ENCODE assay signal across 9 cellular contexts in the genomic region with DNA sequence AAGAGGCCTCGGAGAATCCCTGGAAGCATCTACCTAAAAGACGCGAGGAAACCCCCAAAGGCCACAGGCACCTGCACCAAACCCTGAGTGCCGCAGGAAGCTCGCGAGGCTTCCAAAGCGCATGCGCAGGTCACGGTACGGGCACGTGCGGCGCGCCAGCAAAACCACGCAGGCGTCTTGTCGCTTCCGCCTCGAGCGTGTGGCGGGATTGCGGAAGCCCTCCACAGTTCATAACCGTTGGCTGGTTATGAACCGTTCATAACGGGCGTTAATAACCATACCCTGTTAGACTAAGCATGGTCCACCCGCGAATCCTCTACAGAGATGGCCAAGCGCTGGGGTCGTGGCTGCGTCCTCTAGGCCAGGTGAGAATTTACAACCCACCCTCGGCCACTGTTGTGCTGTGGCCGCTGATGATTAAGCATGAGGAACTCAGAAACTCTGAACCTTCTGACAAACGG. TPM values are rescaled to one million over a fixed set of nuclear protein-coding genes. Genes with fewer than 3 reads are reported as not detected.
A peak's percentile ranks its signal among the peaks of the same experiment; 100 is the strongest.
DNase-seq lines count a peak whose midpoint lies in the region; ATAC-seq, FAIRE-seq and TF ChIP-seq lines count a peak whose summit lies in the region.
"Had no signal": no experiment of that assay in that cellular context is flagged by ENCODE, and none has a peak within 500 bp of the region (broad histone marks: within the 10 kb centered on the region; RNA-seq: fewer than 3 reads in every experiment).

No MANE protein-coding gene starts in this region.

- no peak overlapping the region for H3K27ac ChIP-seq in keratinocyte (ENCODE audit: control insufficient read depth, insufficient read depth, low read length)
- H3K27ac ChIP-seq: PC-9 had no signal

- no peak for FAIRE-seq in keratinocyte (lab: Jason Lieb, UNC)

- no peaks in the 10 kb centered on the region for H3K9me1 ChIP-seq in keratinocyte (ENCODE audit: control insufficient read depth, extremely low read depth, insufficient read depth, low read length)

- H2AFZ ChIP-seq in keratinocyte (ENCODE audit: control insufficient read depth, low read length): no peak overlapping the region
- H2AFZ ChIP-seq: PC-9 had no signal

- H4K20me1 ChIP-seq in keratinocyte (ENCODE audit: control insufficient read depth, extremely low read depth, insufficient read depth, low read length): no peaks in the 10 kb centered on the region

- H3K9me3 Mint-ChIP-seq in activated naive CD8-positive, alpha-beta T cell treated with anti-CD3 and anti-CD28 coated beads, Interleukin-2, amount 50 U/mL, for 24 hours: no peaks in the 10 kb centered on the region

- peaks cover 8% of the 10 kb centered on the region for H3K36me3 Mint-ChIP-seq in activated naive CD8-positive, alpha-beta T cell treated with anti-CD3 and anti-CD28 coated beads, Interleukin-2, amount 50 U/mL, for 24 hours (ENCODE audit: low read depth)

- H3K9ac ChIP-seq in keratinocyte (ENCODE audit: control insufficient read depth, extremely low read depth, insufficient read depth, low read length): no peak overlapping the region

- H3K27me3 ChIP-seq in keratinocyte (ENCODE audit: control insufficient read depth, extremely low read depth, insufficient read depth, low read length): no peaks in the 10 kb centered on the region

- H3K27me3 Mint-ChIP-seq in activated naive CD8-positive, alpha-beta T cell treated with anti-CD3 and anti-CD28 coated beads, Interleukin-2, amount 50 U/mL, for 24 hours: no peaks in the 10 kb centered on the region

- ATAC-seq in GM18520 (IDR thresholded peaks at IDR 0.05; ENCODE audit: unreplicated experiment): peak; percentile 58
- ATAC-seq in activated naive CD8-positive, alpha-beta T cell treated with anti-CD3 and anti-CD28 coated beads, Interleukin-2, amount 50 U/mL, for 24 hours: no peak
- no peak for ATAC-seq in GM19023 (IDR thresholded peaks at IDR 0.05; ENCODE audit: unreplicated experiment)
- no peak for ATAC-seq in GM21423 (IDR thresholded peaks at IDR 0.05; ENCODE audit: unreplicated experiment)
- no peak for ATAC-seq in GM21367 (IDR thresholded peaks at IDR 0.05; ENCODE audit: unreplicated experiment)

- H3K4me3 Mint-ChIP-seq in activated naive CD8-positive, alpha-beta T cell treated with anti-CD3 and anti-CD28 coated beads, Interleukin-2, amount 50 U/mL, for 24 hours: peak overlapping the region; percentile 76

- DNase-seq in T follicular helper cell (ENCODE audit: low read depth): peak; percentile 62
- peak; percentile 73 for DNase-seq in activated naive CD8-positive, alpha-beta T cell treated with anti-CD3 and anti-CD28 coated beads, Interleukin-2, amount 50 U/mL, for 24 hours
- no peak for DNase-seq in keratinocyte (ENCODE audit: low read depth, low spot score)
- DNase-seq in stimulated activated CD4-positive, alpha-beta T cell treated with anti-CD3 and anti-CD28 coated beads, Interleukin-2, amount 100 ng/mL, for 24 hours: peak; percentile 75 to 83

- no peaks in the 10 kb centered on the region for H3K9me3 ChIP-seq in keratinocyte (ENCODE audit: control insufficient read depth, low read depth, low read length)

- peak overlapping the region in 2 of 3 experiments; percentile 2 to 11 for H3K4me3 ChIP-seq in keratinocyte (ENCODE audit: control insufficient read depth in 2 of 3, extremely low read depth in 1 of 3, insufficient read depth in 2 of 3, low read depth in 1 of 3, low read length in 3 of 3)
- H3K4me3 ChIP-seq: PC-9 had no signal

- peaks cover 4% of the 10 kb centered on the region for H3K4me1 ChIP-seq in keratinocyte (ENCODE audit: control insufficient read depth, extremely low read depth, insufficient read depth, low read length)

- H3K4me1 Mint-ChIP-seq in activated naive CD8-positive, alpha-beta T cell treated with anti-CD3 and anti-CD28 coated beads, Interleukin-2, amount 50 U/mL, for 24 hours: peaks cover 20% of the 10 kb centered on the region

- peaks cover 7 to 15% of the 10 kb centered on the region in 2 experiments for H3K36me3 ChIP-seq in keratinocyte (ENCODE audit: control insufficient read depth in 2 of 2, extremely low read depth in 1 of 2, insufficient read depth in 2 of 2, low read length in 2 of 2)

- peak overlapping the region; percentile 76 for H3K27ac Mint-ChIP-seq in activated naive CD8-positive, alpha-beta T cell treated with anti-CD3 and anti-CD28 coated beads, Interleukin-2, amount 50 U/mL, for 24 hours

- dilution Hi-C loops in keratinocyte (cut with MboI; ENCODE audit: extremely low pct_ligation_motif_present, low sequenced_read_pairs): no loop called here

- peak overlapping the region; percentile 57 for H3K4me2 ChIP-seq in keratinocyte (ENCODE audit: control insufficient read depth, extremely low read depth, insufficient read depth, low read depth, low read length)
- H3K4me2 ChIP-seq: PC-9 had no signal

- H3K79me2 ChIP-seq in keratinocyte (ENCODE audit: control insufficient read depth, insufficient read depth, low read length): no peaks in the 10 kb centered on the region

- TF ChIP-seq CTCF in keratinocyte (optimal IDR thresholded peaks at IDR 0.05 in 1 of 3, IDR thresholded peaks at IDR 0.05 in 1 of 3, conservative IDR thresholded peaks at IDR 0.05 in 1 of 3; ENCODE audit: extremely low read depth in 1 of 3, insufficient read depth in 2 of 3, low read length in 3 of 3): no peak

RNA-seq across cellular contexts. Expression of gene MORC2, which starts 46.4 kb away (rescaled TPM):
- 7.9 to 14.1 TPM (median 12.5 TPM) in 3 replicates for polyA plus RNA-seq in keratinocyte
- 36.1 TPM for polyA plus RNA-seq in keratinocyte (2011; ENCODE audit: low read depth)
- polyA plus RNA-seq in keratinocyte (2011; cell fraction: cytosol; rRNA removed): 11.3 and 12.8 TPM in 2 replicates
- 40.4 and 51.6 TPM in 2 replicates for polyA plus RNA-seq in keratinocyte (2011; cell fraction: nucleus; rRNA removed)
- 17.1 and 21.7 TPM in 2 replicates for polyA plus RNA-seq in keratinocyte (2012; ENCODE audit: low replicate concordance)
- polyA minus RNA-seq in keratinocyte: 17.8 to 46.7 TPM (median 27.0 TPM) in 3 replicates
- polyA minus RNA-seq in keratinocyte (2011; cell fraction: cytosol; rRNA and poly(A)+ RNA removed): 13.2 TPM
- polyA minus RNA-seq in keratinocyte (2011; cell fraction: nucleus; rRNA and poly(A)+ RNA removed): 21.7 and 53.1 TPM in 2 replicates

RNA-seq across cellular contexts. Expression of gene TUG1, which starts 46.9 kb away (rescaled TPM):
- polyA plus RNA-seq in keratinocyte: 47.7 to 84.0 TPM (median 77.1 TPM) in 3 replicates
- polyA plus RNA-seq in keratinocyte (2011; ENCODE audit: low read depth): 33.4 TPM
- 20.5 and 47.1 TPM in 2 replicates for polyA plus RNA-seq in keratinocyte (2011; cell fraction: cytosol; rRNA removed)
- 199 and 239 TPM in 2 replicates for polyA plus RNA-seq in keratinocyte (2011; cell fraction: nucleus; rRNA removed)
- polyA plus RNA-seq in keratinocyte (2012; ENCODE audit: low replicate concordance): 26.8 and 35.8 TPM in 2 replicates
- 36.8 to 68.2 TPM (median 46.4 TPM) in 3 replicates for polyA minus RNA-seq in keratinocyte
- 14.0 TPM for polyA minus RNA-seq in keratinocyte (2011; cell fraction: cytosol; rRNA and poly(A)+ RNA removed)
- 47.9 and 95.3 TPM in 2 replicates for polyA minus RNA-seq in keratinocyte (2011; cell fraction: nucleus; rRNA and poly(A)+ RNA removed)
